ENCODE assay signal across 10 cellular contexts in the genomic region with DNA sequence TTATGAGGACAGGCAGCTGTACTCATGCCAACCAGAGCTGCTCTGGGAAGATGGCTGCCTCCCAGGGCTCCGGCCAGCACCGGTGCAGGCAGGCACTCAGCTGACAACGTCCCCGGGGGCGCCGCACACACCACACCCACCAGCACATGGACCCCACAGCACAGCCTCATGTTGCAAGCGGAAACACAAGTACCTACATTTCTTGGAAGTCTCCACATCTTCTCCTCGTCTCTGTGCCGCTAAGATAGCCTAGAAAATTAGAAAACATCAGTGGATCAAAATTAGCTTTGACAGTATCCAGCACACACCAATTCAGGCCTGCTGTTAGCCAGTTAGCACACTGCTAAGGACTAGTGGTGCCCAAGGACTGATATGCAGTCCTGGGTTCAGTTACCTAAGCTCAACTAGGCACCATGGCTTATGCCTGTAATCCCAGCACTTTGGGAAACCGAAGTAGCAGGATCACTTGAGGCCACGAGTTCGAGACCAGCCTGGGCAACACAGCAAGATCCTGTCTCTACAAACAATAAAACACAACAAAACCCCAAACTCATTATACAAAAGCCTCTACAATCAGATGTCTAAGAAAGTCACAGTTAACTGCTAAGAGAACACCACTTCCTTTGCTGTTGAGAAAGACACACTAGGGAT. TPM values are rescaled to one million over a fixed set of nuclear protein-coding genes. Genes with fewer than 3 reads are reported as not detected.
DNase-seq lines count a peak whose midpoint lies in the region; ATAC-seq and TF ChIP-seq lines count a peak whose summit lies in the region.
"Had no signal": no experiment of that assay in that cellular context is flagged by ENCODE, and none has a peak within 500 bp of the region (broad histone marks: within the 10 kb centered on the region; RNA-seq: fewer than 3 reads in every experiment).

No MANE protein-coding gene starts in this region.

- TF ChIP-seq CTCF in activated CD8-positive, alpha-beta T cell treated with anti-CD3 and anti-CD28 coated beads for 36 hours (IDR thresholded peaks at IDR 0.05): no peak
- no peak for TF ChIP-seq CTCF in GM13976 (IDR thresholded peaks at IDR 0.05; ENCODE audit: borderline replicate concordance, control extremely low read depth, extremely low read depth, insufficient read depth, missing control alignments)

- peaks cover 19% of the 10 kb centered on the region for H3K36me3 Mint-ChIP-seq in activated CD8-positive, alpha-beta T cell treated with anti-CD3 and anti-CD28 coated beads, Interleukin-2, amount 10 ng/mL, durations not matched to agents 7 days and 5 days (ENCODE audit: low read depth)
- H3K36me3 Mint-ChIP-seq in activated CD8-positive, alpha-beta T cell treated with anti-CD3 and anti-CD28 coated beads for 36 hours (ENCODE audit: low read depth): peaks cover 15% of the 10 kb centered on the region
- peaks cover 4% of the 10 kb centered on the region for H3K36me3 Mint-ChIP-seq in natural killer cell treated with Interleukin-12 subunit alpha and Interleukin-12 subunit beta and Interleukin-15 and Interleukin-18, amount 100 ng/mL, for 72 hours

- no peak for DNase-seq in activated CD8-positive, alpha-beta T cell treated with anti-CD3 and anti-CD28 coated beads, Interleukin-2, amount 10 ng/mL, durations not matched to agents 7 days and 5 days
- no peak for DNase-seq in activated CD8-positive, alpha-beta T cell treated with anti-CD3 and anti-CD28 coated beads for 36 hours
- no peak for DNase-seq in adipocyte (ENCODE audit: low read depth)
- DNase-seq in natural killer cell treated with Interleukin-12 subunit alpha and Interleukin-12 subunit beta and Interleukin-15 and Interleukin-18, amount 100 ng/mL, for 72 hours (ENCODE audit: low spot score): no peak
- no peak for DNase-seq in GM13976 (ENCODE audit: low spot score)
- DNase-seq: Karpas-422, NCI-H1694 treated with DMSO at 0.1 percent for 48 hours, spleen had no signal

- no peak overlapping the region for H3K4me3 ChIP-seq in adipocyte (ENCODE audit: low read length)

- H3K4me1 ChIP-seq in adipocyte (ENCODE audit: control insufficient read depth, insufficient read depth, low read length): peaks cover 29% of the 10 kb centered on the region
- H3K4me1 ChIP-seq: parathyroid adenoma had no signal

- H3K9ac ChIP-seq in adipocyte (ENCODE audit: low read length): peak overlapping the region; percentile 45
- H3K9ac ChIP-seq: parathyroid adenoma had no signal

- H3K4me3 Mint-ChIP-seq in activated CD8-positive, alpha-beta T cell treated with anti-CD3 and anti-CD28 coated beads, Interleukin-2, amount 10 ng/mL, durations not matched to agents 7 days and 5 days: no peak overlapping the region
- no peak overlapping the region for H3K4me3 Mint-ChIP-seq in activated CD8-positive, alpha-beta T cell treated with anti-CD3 and anti-CD28 coated beads for 36 hours
- peak overlapping the region; percentile 72 for H3K4me3 Mint-ChIP-seq in natural killer cell treated with Interleukin-12 subunit alpha and Interleukin-12 subunit beta and Interleukin-15 and Interleukin-18, amount 100 ng/mL, for 72 hours

- no peaks in the 10 kb centered on the region for H3K27me3 Mint-ChIP-seq in activated CD8-positive, alpha-beta T cell treated with anti-CD3 and anti-CD28 coated beads, Interleukin-2, amount 10 ng/mL, durations not matched to agents 7 days and 5 days (ENCODE audit: low read depth)
- H3K27me3 Mint-ChIP-seq in activated CD8-positive, alpha-beta T cell treated with anti-CD3 and anti-CD28 coated beads for 36 hours: no peaks in the 10 kb centered on the region
- H3K27me3 Mint-ChIP-seq in natural killer cell treated with Interleukin-12 subunit alpha and Interleukin-12 subunit beta and Interleukin-15 and Interleukin-18, amount 100 ng/mL, for 72 hours: no peaks in the 10 kb centered on the region

- in situ Hi-C loops in GM13976 (cut with MboI; ENCODE audit: low sequenced_read_pairs, unreplicated experiment): no loop called here

- no peaks in the 10 kb centered on the region for H3K27me3 ChIP-seq in adipocyte (replicated peaks; ENCODE audit: control insufficient read depth, insufficient read depth, low read length)
- H3K27me3 ChIP-seq: spleen had no signal

- H3K27ac Mint-ChIP-seq in activated CD8-positive, alpha-beta T cell treated with anti-CD3 and anti-CD28 coated beads, Interleukin-2, amount 10 ng/mL, durations not matched to agents 7 days and 5 days: peak overlapping the region; percentile 49
- no peak overlapping the region for H3K27ac Mint-ChIP-seq in activated CD8-positive, alpha-beta T cell treated with anti-CD3 and anti-CD28 coated beads for 36 hours
- peak overlapping the region; percentile 63 to 79 for H3K27ac Mint-ChIP-seq in natural killer cell treated with Interleukin-12 subunit alpha and Interleukin-12 subunit beta and Interleukin-15 and Interleukin-18, amount 100 ng/mL, for 72 hours

- no peaks in the 10 kb centered on the region for H3K9me3 Mint-ChIP-seq in activated CD8-positive, alpha-beta T cell treated with anti-CD3 and anti-CD28 coated beads, Interleukin-2, amount 10 ng/mL, durations not matched to agents 7 days and 5 days (ENCODE audit: insufficient read depth)
- H3K9me3 Mint-ChIP-seq in activated CD8-positive, alpha-beta T cell treated with anti-CD3 and anti-CD28 coated beads for 36 hours: no peaks in the 10 kb centered on the region
- H3K9me3 Mint-ChIP-seq in natural killer cell treated with Interleukin-12 subunit alpha and Interleukin-12 subunit beta and Interleukin-15 and Interleukin-18, amount 100 ng/mL, for 72 hours: no peaks in the 10 kb centered on the region

- H3K36me3 ChIP-seq in adipocyte (ENCODE audit: control insufficient read depth, insufficient read depth, low read length, severe bottlenecking): peaks cover 40% of the 10 kb centered on the region

- peaks cover 19% of the 10 kb centered on the region for H3K4me1 Mint-ChIP-seq in activated CD8-positive, alpha-beta T cell treated with anti-CD3 and anti-CD28 coated beads, Interleukin-2, amount 10 ng/mL, durations not matched to agents 7 days and 5 days (ENCODE audit: low read depth)
- H3K4me1 Mint-ChIP-seq in activated CD8-positive, alpha-beta T cell treated with anti-CD3 and anti-CD28 coated beads for 36 hours (ENCODE audit: low read depth): peaks cover 10% of the 10 kb centered on the region
- H3K4me1 Mint-ChIP-seq in natural killer cell treated with Interleukin-12 subunit alpha and Interleukin-12 subunit beta and Interleukin-15 and Interleukin-18, amount 100 ng/mL, for 72 hours (ENCODE audit: low read depth in 2 of 2): peaks cover 14 to 15% of the 10 kb centered on the region in 2 donors

- intact Hi-C loops in activated CD8-positive, alpha-beta T cell treated with anti-CD3 and anti-CD28 coated beads for 36 hours (cut with micrococcal nuclease): no loop called here

- CTCF ChIA-PET in activated CD8-positive, alpha-beta T cell treated with anti-CD3 and anti-CD28 coated beads, Interleukin-2, amount 10 ng/mL, durations not matched to agents 7 days and 5 days (lab: Charles Lee): interaction anchor here (0.8 to 1.3 kb wide), 2 partner anchors 20 to 166 kb away, joined by 3 read pairs; no protein-coding TSS in a partner anchor
- CTCF ChIA-PET in activated CD8-positive, alpha-beta T cell treated with anti-CD3 and anti-CD28 coated beads for 36 hours (lab: Charles Lee): interaction anchor here (1.2 to 1.4 kb wide), 2 partner anchors 18 to 21 kb away, joined by 3 to 5 read pairs; a partner anchor contains a TSS

- no peak for ATAC-seq in activated CD8-positive, alpha-beta T cell treated with anti-CD3 and anti-CD28 coated beads, Interleukin-2, amount 10 ng/mL, durations not matched to agents 7 days and 5 days
- no peak for ATAC-seq in activated CD8-positive, alpha-beta T cell treated with anti-CD3 and anti-CD28 coated beads for 36 hours
- ATAC-seq in natural killer cell treated with Interleukin-12 subunit alpha and Interleukin-12 subunit beta and Interleukin-15 and Interleukin-18, amount 100 ng/mL, for 72 hours: no peak
- no peak for ATAC-seq in HG02870 (IDR thresholded peaks at IDR 0.05; ENCODE audit: unreplicated experiment)

- POLR2A ChIA-PET in activated CD8-positive, alpha-beta T cell treated with anti-CD3 and anti-CD28 coated beads, Interleukin-2, amount 10 ng/mL, durations not matched to agents 7 days and 5 days (lab: Charles Lee): interaction anchor here (0.6 kb wide), 1 partner anchor 198 kb away, joined by 3 read pairs; no protein-coding TSS in a partner anchor
- POLR2A ChIA-PET in activated CD8-positive, alpha-beta T cell treated with anti-CD3 and anti-CD28 coated beads for 36 hours (lab: Charles Lee): interaction anchor here (1.3 kb wide), 1 partner anchor 14 kb away, joined by 4 read pairs; no protein-coding TSS in a partner anchor

- no peaks in the 10 kb centered on the region for H3K9me3 ChIP-seq in adipocyte (ENCODE audit: control insufficient read depth, low read length)
- H3K9me3 ChIP-seq: spleen had no signal

RNA-seq across cellular contexts. Expression of a gene that starts 2.4 kb away (rescaled TPM):
- total RNA-seq in activated CD8-positive, alpha-beta T cell treated with anti-CD3 and anti-CD28 coated beads, Interleukin-2, amount 10 ng/mL, durations not matched to agents 7 days and 5 days: 100 to 1,000 TPM; 279 to 310 TPM
- total RNA-seq in activated CD8-positive, alpha-beta T cell treated with anti-CD3 and anti-CD28 coated beads for 36 hours: 100 to 1,000 TPM; 254 to 270 TPM
- 100 to 1,000 TPM; 299 to 453 TPM for total RNA-seq in natural killer cell treated with Interleukin-12 subunit alpha and Interleukin-12 subunit beta and Interleukin-15 and Interleukin-18, amount 100 ng/mL, for 72 hours

RNA-seq across cellular contexts. Expression of a gene that starts 11.6 kb away (rescaled TPM):
- total RNA-seq in activated CD8-positive, alpha-beta T cell treated with anti-CD3 and anti-CD28 coated beads, Interleukin-2, amount 10 ng/mL, durations not matched to agents 7 days and 5 days: 10 to 100 TPM; 14.7 to 15.8 TPM
- 10 to 100 TPM; 18.5 to 19.1 TPM for total RNA-seq in activated CD8-positive, alpha-beta T cell treated with anti-CD3 and anti-CD28 coated beads for 36 hours
- total RNA-seq in natural killer cell treated with Interleukin-12 subunit alpha and Interleukin-12 subunit beta and Interleukin-15 and Interleukin-18, amount 100 ng/mL, for 72 hours: 10 to 100 TPM; 16.0 to 17.2 TPM

RNA-seq across cellular contexts. Expression of a gene that starts 14.5 kb away (rescaled TPM):
- total RNA-seq in activated CD8-positive, alpha-beta T cell treated with anti-CD3 and anti-CD28 coated beads, Interleukin-2, amount 10 ng/mL, durations not matched to agents 7 days and 5 days: 100 to 1,000 TPM; 108 to 119 TPM
- total RNA-seq in activated CD8-positive, alpha-beta T cell treated with anti-CD3 and anti-CD28 coated beads for 36 hours: 100 to 1,000 TPM; 123 to 124 TPM
- total RNA-seq in natural killer cell treated with Interleukin-12 subunit alpha and Interleukin-12 subunit beta and Interleukin-15 and Interleukin-18, amount 100 ng/mL, for 72 hours: 100 to 1,000 TPM in 1 of 2 donors, 10 to 100 TPM in 1; 71.5 to 108 TPM

RNA-seq across cellular contexts. Expression of a gene that starts 21.5 kb away (rescaled TPM):
- 1 to 10 TPM; 5.3 to 5.6 TPM for total RNA-seq in activated CD8-positive, alpha-beta T cell treated with anti-CD3 and anti-CD28 coated beads, Interleukin-2, amount 10 ng/mL, durations not matched to agents 7 days and 5 days
- 1 to 10 TPM; 5.8 to 6.4 TPM for total RNA-seq in activated CD8-positive, alpha-beta T cell treated with anti-CD3 and anti-CD28 coated beads for 36 hours
- 10 to 100 TPM in 1 of 2 donors, 1 to 10 TPM in 1; 7.8 to 11.2 TPM for total RNA-seq in natural killer cell treated with Interleukin-12 subunit alpha and Interleukin-12 subunit beta and Interleukin-15 and Interleukin-18, amount 100 ng/mL, for 72 hours

RNA-seq across cellular contexts. Expression of a gene that starts 22.6 kb away (rescaled TPM):
- total RNA-seq in activated CD8-positive, alpha-beta T cell treated with anti-CD3 and anti-CD28 coated beads, Interleukin-2, amount 10 ng/mL, durations not matched to agents 7 days and 5 days: 10 to 100 TPM; 48.5 to 57.2 TPM
- 10 to 100 TPM; 34.8 to 40.5 TPM for total RNA-seq in activated CD8-positive, alpha-beta T cell treated with anti-CD3 and anti-CD28 coated beads for 36 hours
- 100 to 1,000 TPM in 1 of 2 donors, 10 to 100 TPM in 1; 55.7 to 107 TPM for total RNA-seq in natural killer cell treated with Interleukin-12 subunit alpha and Interleukin-12 subunit beta and Interleukin-15 and Interleukin-18, amount 100 ng/mL, for 72 hours
